11 cellular contexts compared by ENCODE assay signal in genomic region chr3:143123353-143123974, GRCh38. TPM values are rescaled to one million over a fixed set of nuclear protein-coding genes. Genes with fewer than 3 reads are reported as not detected.
DNase-seq lines count a peak whose midpoint lies in the region; ATAC-seq and TF ChIP-seq lines count a peak whose summit lies in the region.
"Had no signal": no experiment of that assay in that cellular context is flagged by ENCODE, and none has a peak within 500 bp of the region (broad histone marks: within the 10 kb centered on the region; RNA-seq: fewer than 3 reads in every experiment).

No MANE protein-coding gene starts in this region.

- no peaks in the 10 kb centered on the region for H3K9me3 Mint-ChIP-seq in activated T-cell treated with anti-CD3 and anti-CD28 coated beads, Interleukin-2, amount 50 U/mL, for 72 hours
- peaks cover 0 to 1% (median 0%) of the 10 kb centered on the region in 3 donors for H3K9me3 Mint-ChIP-seq in IgD-negative memory B cell
- H3K9me3 Mint-ChIP-seq in stimulated activated naive CD8-positive, alpha-beta T cell treated with anti-CD3 and anti-CD28 coated beads, Interleukin-15, amount 100 ng/mL, for 72 hours = no peaks in the 10 kb centered on the region

- H3K36me3 Mint-ChIP-seq in activated T-cell treated with anti-CD3 and anti-CD28 coated beads, Interleukin-2, amount 50 U/mL, for 72 hours (ENCODE audit: insufficient read depth in 2 of 2) = no peaks in the 10 kb centered on the region
- H3K36me3 Mint-ChIP-seq in IgD-negative memory B cell = no peaks in the 10 kb centered on the region

- H3K4me1 Mint-ChIP-seq in activated T-cell treated with anti-CD3 and anti-CD28 coated beads, Interleukin-2, amount 50 U/mL, for 72 hours (ENCODE audit: low read depth) = peaks cover 39% of the 10 kb centered on the region
- H3K4me1 Mint-ChIP-seq in IgD-negative memory B cell = peaks cover 12 to 33% (median 24%) of the 10 kb centered on the region in 3 donors
- peaks cover 62% of the 10 kb centered on the region for H3K4me1 Mint-ChIP-seq in stimulated activated naive CD8-positive, alpha-beta T cell treated with anti-CD3 and anti-CD28 coated beads, Interleukin-15, amount 100 ng/mL, for 72 hours

- in situ Hi-C loops in brain microvascular endothelial cell (cut with HindIII; ENCODE audit: low pct_ligation_motif_present, low sequenced_read_pairs) = no loop called here

- H3K27ac ChIP-seq in brain microvascular endothelial cell (no peak overlapping the region), substantia nigra (ENCODE audit: low read depth, low read length, poor library complexity, severe bottlenecking) (no peak overlapping the region)
- H3K27ac ChIP-seq: psoas muscle had no signal

- peak overlapping the region; percentile 29 for H3K4me3 ChIP-seq in brain microvascular endothelial cell (ENCODE audit: low read depth, low read length)
- H3K4me3 ChIP-seq: psoas muscle had no signal

- peaks cover 5% of the 10 kb centered on the region for H3K36me3 ChIP-seq in brain microvascular endothelial cell (replicated peaks)

- ATAC-seq in activated T-cell treated with anti-CD3 and anti-CD28 coated beads, Interleukin-2, amount 50 U/mL, for 72 hours (replicated peaks in 1 of 2) = no peak
- no peak for ATAC-seq in stimulated activated naive CD8-positive, alpha-beta T cell treated with anti-CD3 and anti-CD28 coated beads, Interleukin-15, amount 100 ng/mL, for 72 hours
- ATAC-seq: psoas muscle had no signal

- H3K27me3 Mint-ChIP-seq in activated T-cell treated with anti-CD3 and anti-CD28 coated beads, Interleukin-2, amount 50 U/mL, for 72 hours (ENCODE audit: low read depth) = no peaks in the 10 kb centered on the region
- no peaks in the 10 kb centered on the region for H3K27me3 Mint-ChIP-seq in IgD-negative memory B cell
- H3K27me3 Mint-ChIP-seq in stimulated activated naive CD8-positive, alpha-beta T cell treated with anti-CD3 and anti-CD28 coated beads, Interleukin-15, amount 100 ng/mL, for 72 hours = no peaks in the 10 kb centered on the region

- H3K27ac Mint-ChIP-seq in activated T-cell treated with anti-CD3 and anti-CD28 coated beads, Interleukin-2, amount 50 U/mL, for 72 hours = peak overlapping the region; percentile 40
- peak overlapping the region; percentile 4 to 85 (median 81) for H3K27ac Mint-ChIP-seq in IgD-negative memory B cell
- peak overlapping the region; percentile 46 to 87 for H3K27ac Mint-ChIP-seq in stimulated activated naive CD8-positive, alpha-beta T cell treated with anti-CD3 and anti-CD28 coated beads, Interleukin-15, amount 100 ng/mL, for 72 hours

- TF ChIP-seq CTCF in brain microvascular endothelial cell (IDR thresholded peaks at IDR 0.05; ENCODE audit: low read depth, low read length, missing control alignments) = no peak

- H3K27me3 ChIP-seq in brain microvascular endothelial cell (replicated peaks) = no peaks in the 10 kb centered on the region

- DNase-seq in activated T-cell treated with anti-CD3 and anti-CD28 coated beads, Interleukin-2, amount 50 U/mL, for 72 hours = no peak
- DNase-seq in activated T-cell treated with anti-CD3 and anti-CD28 coated beads, Interleukin-2, amount 50 U/mL, for 1 hour = no peak
- DNase-seq in brain microvascular endothelial cell (no peak), LoVo (ENCODE audit: low spot score) (no peak), substantia nigra (lab: John Stamatoyannopoulos, UW) (no peak), Ammon's horn (ENCODE audit: low spot score) (no peak)
- no peak for DNase-seq in stimulated activated naive CD8-positive, alpha-beta T cell treated with anti-CD3 and anti-CD28 coated beads, Interleukin-15, amount 100 ng/mL, for 72 hours
- DNase-seq: activated CD4-positive, alpha-beta T cell treated with anti-CD3 and anti-CD28 coated beads, Interleukin-2, amount 50 U/mL, for 1 hour; erythroblast; psoas muscle had no signal

- H3K4me3 Mint-ChIP-seq in activated T-cell treated with anti-CD3 and anti-CD28 coated beads, Interleukin-2, amount 50 U/mL, for 72 hours = peak overlapping the region; percentile 58 to 75
- peak overlapping the region; percentile 22 to 89 (median 66) for H3K4me3 Mint-ChIP-seq in IgD-negative memory B cell
- peak overlapping the region; percentile 70 to 78 for H3K4me3 Mint-ChIP-seq in stimulated activated naive CD8-positive, alpha-beta T cell treated with anti-CD3 and anti-CD28 coated beads, Interleukin-15, amount 100 ng/mL, for 72 hours

RNA-seq across cellular contexts. Expression of gene CHST2, which starts 3.9 kb away (rescaled TPM):
- total RNA-seq in activated T-cell treated with anti-CD3 and anti-CD28 coated beads, Interleukin-2, amount 50 U/mL, for 72 hours = 1 to 10 TPM; 5.3 to 5.6 TPM
- 7.8 TPM for polyA plus RNA-seq in IgD-negative memory B cell
